1 cellular context compared by ENCODE assay signal in the genomic region with DNA sequence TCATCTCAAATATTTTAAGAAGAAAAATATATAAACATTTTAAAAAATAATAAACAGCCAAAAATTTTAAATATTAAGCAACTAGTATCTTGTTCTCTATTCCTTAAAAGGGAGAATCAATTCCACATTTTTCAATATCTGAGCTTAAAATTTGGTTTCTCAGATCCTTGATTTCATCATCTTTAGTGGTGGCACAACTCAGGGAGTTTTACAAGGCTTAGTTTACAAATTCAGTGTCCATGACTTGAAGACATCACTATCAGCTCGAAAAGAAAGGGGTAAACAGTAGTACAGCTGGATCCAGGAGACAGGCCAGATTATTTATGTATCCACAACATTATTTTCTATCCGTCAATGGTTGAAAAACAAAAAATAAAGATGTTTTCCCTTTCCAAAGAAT.
TF ChIP-seq lines count a peak whose summit lies in the region.

No MANE protein-coding gene starts in this region.

TF ChIP-seq in GM23338, 12 proteins besides CTCF, POLR2A, EP300 and RAD21 (continued from another document):
- TF ChIP-seq, protein P1, sequence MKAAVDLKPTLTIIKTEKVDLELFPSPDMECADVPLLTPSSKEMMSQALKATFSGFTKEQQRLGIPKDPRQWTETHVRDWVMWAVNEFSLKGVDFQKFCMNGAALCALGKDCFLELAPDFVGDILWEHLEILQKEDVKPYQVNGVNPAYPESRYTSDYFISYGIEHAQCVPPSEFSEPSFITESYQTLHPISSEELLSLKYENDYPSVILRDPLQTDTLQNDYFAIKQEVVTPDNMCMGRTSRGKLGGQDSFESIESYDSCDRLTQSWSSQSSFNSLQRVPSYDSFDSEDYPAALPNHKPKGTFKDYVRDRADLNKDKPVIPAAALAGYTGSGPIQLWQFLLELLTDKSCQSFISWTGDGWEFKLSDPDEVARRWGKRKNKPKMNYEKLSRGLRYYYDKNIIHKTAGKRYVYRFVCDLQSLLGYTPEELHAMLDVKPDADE (IDR thresholded peaks at IDR 0.05), result no peak
